ENCODE assay signal across 13 cellular contexts in the genomic region with DNA sequence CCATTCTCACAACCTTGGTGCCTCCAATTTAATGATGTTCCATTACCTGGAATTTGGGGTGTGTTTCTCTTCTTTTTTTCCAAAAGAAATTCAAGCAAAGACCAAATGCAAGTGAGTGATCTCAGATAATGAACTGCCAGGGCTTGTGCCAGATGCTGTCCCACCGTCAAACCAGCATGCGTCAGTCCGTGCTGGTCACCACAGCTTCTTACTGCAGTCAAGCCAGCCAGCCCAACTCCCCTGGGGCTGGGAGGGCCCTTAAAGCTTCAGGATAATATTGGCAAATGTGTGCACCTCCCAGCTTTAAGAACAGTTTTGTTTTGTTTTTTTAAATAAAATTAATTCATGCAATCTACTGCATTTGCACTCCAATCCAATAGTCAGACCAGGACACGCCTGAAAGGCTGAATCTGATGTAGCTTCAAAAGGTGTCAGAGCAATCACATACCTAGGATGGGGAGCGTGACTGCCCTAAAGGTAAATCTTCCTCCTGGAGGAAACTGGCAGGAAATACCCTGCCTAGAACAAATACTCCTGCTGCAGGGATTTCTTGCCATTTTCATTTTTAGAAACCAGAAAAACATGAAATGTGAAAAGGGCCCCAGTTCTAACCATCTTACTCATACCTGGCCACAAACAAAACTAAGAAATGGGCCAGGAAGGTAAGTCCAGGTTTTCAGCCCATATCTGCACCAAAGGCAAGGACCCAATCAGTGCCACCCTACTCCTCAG. TPM values are rescaled to one million over a fixed set of nuclear protein-coding genes. Genes with fewer than 3 reads are reported as not detected.
DNase-seq lines count a peak whose midpoint lies in the region; ATAC-seq, FAIRE-seq and TF ChIP-seq lines count a peak whose summit lies in the region.
"Had no signal": no experiment of that assay in that cellular context is flagged by ENCODE, and none has a peak within 500 bp of the region (broad histone marks: within the 10 kb centered on the region; RNA-seq: fewer than 3 reads in every experiment).

No MANE protein-coding gene starts in this region.

- peak; percentile 14 for DNase-seq in GOT3 (lab: John Stamatoyannopoulos, UW)
- no peak for DNase-seq in astrocyte (ENCODE audit: low read depth)
- peak; percentile 43 for DNase-seq in hepatic stellate cell (ENCODE audit: low spot score)
- DNase-seq in stomach, result no peak
- no peak for DNase-seq in stimulated activated naive CD4-positive, alpha-beta T cell treated with Interleukin-2 at 50 U/mL for 16 hours (lab: John Stamatoyannopoulos, UW)
- no peak for DNase-seq in activated CD4-positive, alpha-beta T cell treated with anti-CD3 and anti-CD28 coated beads, Interleukin-2, amount 50 U/mL, for 48 hours
- DNase-seq in NCI-H2196 treated with DMSO at 0.1 percent for 48 hours (lab: John Stamatoyannopoulos, UW; ENCODE audit: unreplicated experiment), result no peak
- DNase-seq: activated CD4-positive, alpha-beta T cell treated with anti-CD3 and anti-CD28 coated beads for 36 hours; DMS53; KG1; nephron progenitor cell had no signal

- H3K4me1 ChIP-seq in astrocyte (ENCODE audit: insufficient read depth, low read length) (peaks cover 6% of the 10 kb centered on the region), stomach (peaks cover 21 to 52% (median 41%) of the 10 kb centered on the region in 4 donors)

- no peaks in the 10 kb centered on the region for H3K27me3 ChIP-seq in astrocyte (ENCODE audit: insufficient read depth, low read length)
- H3K27me3 ChIP-seq in stomach, result no peaks in the 10 kb centered on the region

- no peak for FAIRE-seq in astrocyte (lab: Jason Lieb, UNC)

- intact Hi-C loops in stomach (cut with DNase I; ENCODE audit: low total_unique reads), result no loop called here

- H3K9ac ChIP-seq in astrocyte (ENCODE audit: low read length), result no peak overlapping the region

- peaks cover 5% of the 10 kb centered on the region for H3K36me3 Mint-ChIP-seq in astrocyte (ENCODE audit: low read depth, unreplicated experiment)
- H3K36me3 Mint-ChIP-seq: activated naive CD4-positive, alpha-beta T cell treated with anti-CD3 and anti-CD28 coated beads, Interleukin-2, amount 50 U/mL, for 72 hours had no signal

- 37 to 49% (median 42%) methylated on average over 5 of the region's 5 CpGs for WGBS in stomach, 5 donors

- H4K20me1 ChIP-seq in astrocyte (ENCODE audit: insufficient read depth, low read length), result no peaks in the 10 kb centered on the region

- no peaks in the 10 kb centered on the region for H3K4me1 Mint-ChIP-seq in astrocyte (ENCODE audit: low read depth, unreplicated experiment)

- TF ChIP-seq CTCF in astrocyte (IDR thresholded peaks at IDR 0.05; ENCODE audit: insufficient read depth, low read depth, low read length) (no peak), stomach (IDR thresholded peaks at IDR 0.05) (no peak)

- no peaks in the 10 kb centered on the region for H3K79me2 ChIP-seq in astrocyte (ENCODE audit: insufficient read depth, low read length)

- H3K36me3 ChIP-seq in astrocyte (ENCODE audit: insufficient read depth, low read length) (no peaks in the 10 kb centered on the region), stomach (no peaks in the 10 kb centered on the region)

- peaks cover 8% of the 10 kb centered on the region for H3K27me3 Mint-ChIP-seq in astrocyte (ENCODE audit: low read depth, unreplicated experiment)

- no peaks in the 10 kb centered on the region for H3K9me3 ChIP-seq in astrocyte (ENCODE audit: insufficient read depth, low read depth, low read length)
- H3K9me3 ChIP-seq in stomach, result no peaks in the 10 kb centered on the region

- no peak overlapping the region for H3K27ac Mint-ChIP-seq in astrocyte (ENCODE audit: unreplicated experiment)
- H3K27ac Mint-ChIP-seq: activated CD4-positive, alpha-beta T cell treated with anti-CD3 and anti-CD28 coated beads for 36 hours; activated naive CD4-positive, alpha-beta T cell treated with anti-CD3 and anti-CD28 coated beads, Interleukin-2, amount 50 U/mL, for 72 hours had no signal

- H3K4me3 Mint-ChIP-seq in astrocyte (ENCODE audit: unreplicated experiment), result no peak overlapping the region
- H3K4me3 Mint-ChIP-seq: activated CD4-positive, alpha-beta T cell treated with anti-CD3 and anti-CD28 coated beads for 36 hours; nephron progenitor cell had no signal

- ATAC-seq in HG03460 (IDR thresholded peaks at IDR 0.05; ENCODE audit: unreplicated experiment), result no peak

- no peak for TF ChIP-seq POLR2A in stomach (IDR thresholded peaks at IDR 0.05)

- H3K9me3 Mint-ChIP-seq in astrocyte (ENCODE audit: unreplicated experiment), result no peaks in the 10 kb centered on the region
- H3K9me3 Mint-ChIP-seq: activated naive CD4-positive, alpha-beta T cell treated with anti-CD3 and anti-CD28 coated beads, Interleukin-2, amount 50 U/mL, for 72 hours; nephron progenitor cell had no signal

- TF ChIP-seq EP300 in stomach (IDR thresholded peaks at IDR 0.05), result no peak

- H3K4me3 ChIP-seq in astrocyte (ENCODE audit: insufficient read depth, low read depth, low read length) (no peak overlapping the region), stomach (no peak overlapping the region)

- H2AFZ ChIP-seq in astrocyte (ENCODE audit: low read depth, low read length), result peak overlapping the region; percentile 42

- no peak overlapping the region for H3K27ac ChIP-seq in astrocyte (ENCODE audit: low read depth, low read length)
- peak overlapping the region in 4 of 5 donors; percentile 1 to 76 (median 61) for H3K27ac ChIP-seq in stomach

- peak overlapping the region; percentile 57 for H3K4me2 ChIP-seq in astrocyte (ENCODE audit: low read length)

RNA-seq across cellular contexts. Expression of gene SP3, which starts 26.9 kb away (rescaled TPM):
- total RNA-seq in astrocyte, result 58.8 and 59.6 TPM in 2 replicates
- total RNA-seq in stomach, result 100 to 1,000 TPM in 1 of 5 donors, 10 to 100 TPM in 4; 32.4 to 147 (median 80.4) TPM
- 10 to 100 TPM; 15.0 to 21.1 (median 17.8) TPM for polyA plus RNA-seq in stomach

Comparison
In these comparisons a context has a peak if more than half of its experiments do, and no peak if none do; other contexts are left out.
1. DNase-seq: peak in GOT3 (single experiment) and hepatic stellate cell (single experiment); none in astrocyte (single experiment), stomach (single experiment), stimulated activated naive CD4-positive, alpha-beta T cell treated with Interleukin-2 at 50 U/mL for 16 hours (single experiment), activated CD4-positive, alpha-beta T cell treated with anti-CD3 and anti-CD28 coated beads, Interleukin-2, amount 50 U/mL, for 48 hours (0 of 2) and NCI-H2196 treated with DMSO at 0.1 percent for 48 hours (single experiment).